Comparison of ENCODE assay signal across 1 cellular context in genomic region chr20:37314099-37314498, GRCh38.
TF ChIP-seq lines count a peak whose summit lies in the region.

No MANE protein-coding gene starts in this region.

TF ChIP-seq in GM23338, 12 proteins besides CTCF, POLR2A, EP300 and RAD21 (continued from another document):
- TF ChIP-seq EZH2phosphoT487 (IDR thresholded peaks at IDR 0.05; ENCODE audit: unreplicated experiment) (no peak), ZNF114 (CRISPR knock-in tag; IDR thresholded peaks at IDR 0.05) (no peak), REST (IDR thresholded peaks at IDR 0.05; ENCODE audit: unreplicated experiment) (no peak)
- TF ChIP-seq, protein P1, sequence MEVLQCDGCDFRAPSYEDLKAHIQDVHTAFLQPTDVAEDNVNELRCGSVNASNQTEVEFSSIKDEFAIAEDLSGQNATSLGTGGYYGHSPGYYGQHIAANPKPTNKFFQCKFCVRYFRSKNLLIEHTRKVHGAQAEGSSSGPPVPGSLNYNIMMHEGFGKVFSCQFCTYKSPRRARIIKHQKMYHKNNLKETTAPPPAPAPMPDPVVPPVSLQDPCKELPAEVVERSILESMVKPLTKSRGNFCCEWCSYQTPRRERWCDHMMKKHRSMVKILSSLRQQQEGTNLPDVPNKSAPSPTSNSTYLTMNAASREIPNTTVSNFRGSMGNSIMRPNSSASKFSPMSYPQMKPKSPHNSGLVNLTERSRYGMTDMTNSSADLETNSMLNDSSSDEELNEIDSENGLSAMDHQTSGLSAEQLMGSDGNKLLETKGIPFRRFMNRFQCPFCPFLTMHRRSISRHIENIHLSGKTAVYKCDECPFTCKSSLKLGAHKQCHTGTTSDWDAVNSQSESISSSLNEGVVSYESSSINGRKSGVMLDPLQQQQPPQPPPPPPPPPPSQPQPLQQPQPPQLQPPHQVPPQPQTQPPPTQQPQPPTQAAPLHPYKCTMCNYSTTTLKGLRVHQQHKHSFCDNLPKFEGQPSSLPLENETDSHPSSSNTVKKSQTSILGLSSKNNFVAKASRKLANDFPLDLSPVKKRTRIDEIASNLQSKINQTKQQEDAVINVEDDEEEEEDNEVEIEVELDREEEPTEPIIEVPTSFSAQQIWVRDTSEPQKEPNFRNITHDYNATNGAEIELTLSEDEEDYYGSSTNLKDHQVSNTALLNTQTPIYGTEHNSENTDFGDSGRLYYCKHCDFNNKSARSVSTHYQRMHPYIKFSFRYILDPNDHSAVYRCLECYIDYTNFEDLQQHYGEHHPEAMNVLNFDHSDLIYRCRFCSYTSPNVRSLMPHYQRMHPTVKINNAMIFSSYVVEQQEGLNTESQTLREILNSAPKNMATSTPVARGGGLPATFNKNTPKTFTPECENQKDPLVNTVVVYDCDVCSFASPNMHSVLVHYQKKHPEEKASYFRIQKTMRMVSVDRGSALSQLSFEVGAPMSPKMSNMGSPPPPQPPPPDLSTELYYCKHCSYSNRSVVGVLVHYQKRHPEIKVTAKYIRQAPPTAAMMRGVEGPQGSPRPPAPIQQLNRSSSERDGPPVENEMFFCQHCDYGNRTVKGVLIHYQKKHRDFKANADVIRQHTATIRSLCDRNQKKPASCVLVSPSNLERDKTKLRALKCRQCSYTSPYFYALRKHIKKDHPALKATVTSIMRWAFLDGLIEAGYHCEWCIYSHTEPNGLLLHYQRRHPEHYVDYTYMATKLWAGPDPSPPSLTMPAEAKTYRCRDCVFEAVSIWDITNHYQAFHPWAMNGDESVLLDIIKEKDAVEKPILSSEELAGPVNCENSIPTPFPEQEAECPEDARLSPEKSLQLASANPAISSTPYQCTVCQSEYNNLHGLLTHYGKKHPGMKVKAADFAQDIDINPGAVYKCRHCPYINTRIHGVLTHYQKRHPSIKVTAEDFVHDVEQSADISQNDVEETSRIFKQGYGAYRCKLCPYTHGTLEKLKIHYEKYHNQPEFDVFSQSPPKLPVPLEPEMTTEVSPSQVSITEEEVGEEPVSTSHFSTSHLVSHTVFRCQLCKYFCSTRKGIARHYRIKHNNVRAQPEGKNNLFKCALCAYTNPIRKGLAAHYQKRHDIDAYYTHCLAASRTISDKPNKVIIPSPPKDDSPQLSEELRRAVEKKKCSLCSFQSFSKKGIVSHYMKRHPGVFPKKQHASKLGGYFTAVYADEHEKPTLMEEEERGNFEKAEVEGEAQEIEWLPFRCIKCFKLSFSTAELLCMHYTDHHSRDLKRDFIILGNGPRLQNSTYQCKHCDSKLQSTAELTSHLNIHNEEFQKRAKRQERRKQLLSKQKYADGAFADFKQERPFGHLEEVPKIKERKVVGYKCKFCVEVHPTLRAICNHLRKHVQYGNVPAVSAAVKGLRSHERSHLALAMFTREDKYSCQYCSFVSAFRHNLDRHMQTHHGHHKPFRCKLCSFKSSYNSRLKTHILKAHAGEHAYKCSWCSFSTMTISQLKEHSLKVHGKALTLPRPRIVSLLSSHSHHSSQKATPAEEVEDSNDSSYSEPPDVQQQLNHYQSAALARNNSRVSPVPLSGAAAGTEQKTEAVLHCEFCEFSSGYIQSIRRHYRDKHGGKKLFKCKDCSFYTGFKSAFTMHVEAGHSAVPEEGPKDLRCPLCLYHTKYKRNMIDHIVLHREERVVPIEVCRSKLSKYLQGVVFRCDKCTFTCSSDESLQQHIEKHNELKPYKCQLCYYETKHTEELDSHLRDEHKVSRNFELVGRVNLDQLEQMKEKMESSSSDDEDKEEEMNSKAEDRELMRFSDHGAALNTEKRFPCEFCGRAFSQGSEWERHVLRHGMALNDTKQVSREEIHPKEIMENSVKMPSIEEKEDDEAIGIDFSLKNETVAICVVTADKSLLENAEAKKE (CRISPR knock-in tag; IDR thresholded peaks at IDR 0.05), result no peak
